Comparison of ENCODE assay signal across 26 cellular contexts in genomic region chr17:65305116-65305515, GRCh38.
"Had no signal": no experiment of that assay in that cellular context is flagged by ENCODE, and none has a peak within 500 bp of the region (broad histone marks: within the 10 kb centered on the region; RNA-seq: fewer than 3 reads in every experiment).

No MANE protein-coding gene starts in this region.

- H3K27ac ChIP-seq: ovary, parathyroid adenoma, psoas muscle, right lobe of liver, sigmoid colon, stomach, thoracic aorta, thyroid gland, tibial nerve, upper lobe of left lung, uterus had no signal

- H3K9ac ChIP-seq: parathyroid adenoma had no signal

- H2AFZ ChIP-seq: parathyroid adenoma had no signal

- H3K4me3 ChIP-seq: ovary, psoas muscle, right lobe of liver, sigmoid colon, stomach, thoracic aorta, thyroid gland, tibial nerve, upper lobe of left lung, uterus had no signal

- H3K9me3 ChIP-seq: ovary, psoas muscle, right lobe of liver, sigmoid colon, stomach, thoracic aorta, thyroid gland, upper lobe of left lung, uterus had no signal

- H3K36me3 ChIP-seq: ovary, right lobe of liver, sigmoid colon, stomach, thoracic aorta, thyroid gland, tibial nerve, upper lobe of left lung, uterus had no signal

- ATAC-seq: naive thymus-derived CD8-positive, alpha-beta T cell; natural killer cell treated with Interleukin-12 subunit alpha and Interleukin-12 subunit beta and Interleukin-15 and Interleukin-18, amount 100 ng/mL, for 72 hours; psoas muscle; right cardiac atrium; right lobe of liver; stimulated activated effector memory CD8-positive, alpha-beta T cell treated with anti-CD3 and anti-CD28 coated beads, Interleukin-12 subunit alpha, Interleukin-12 subunit beta, amount 100 ng/mL, for 72 hours; stimulated activated naive B cell treated with anti-CD40 and anti-IgM and Interleukin-4, amounts not matched to agents 10 μg/mL and 1 μg/mL and 100 μg/mL, for 72 hours had no signal

- H3K4me1 ChIP-seq: psoas muscle, right lobe of liver, sigmoid colon, stomach, thyroid gland, tibial nerve, upper lobe of left lung, uterus had no signal

- H3K27me3 ChIP-seq: ovary, right lobe of liver, sigmoid colon, thyroid gland, tibial nerve, upper lobe of left lung, uterus had no signal

- DNase-seq: naive thymus-derived CD8-positive, alpha-beta T cell; nephron progenitor cell; occipital lobe; ovary; posterior cingulate gyrus; psoas muscle; right cardiac atrium; right lobe of liver; sigmoid colon; small intestine; stimulated activated CD4-positive, alpha-beta T cell treated with anti-CD3 and anti-CD28 coated beads, Interleukin-15, amount 100 ng/mL, for 24 hours; stimulated activated CD4-positive, alpha-beta T cell treated with anti-CD3 and anti-CD28 coated beads, Interleukin-2, amount 100 ng/mL, for 24 hours; stimulated activated CD4-positive, alpha-beta T cell treated with anti-CD3 and anti-CD28 coated beads, Interleukin-2, amount 100 ng/mL, for 48 hours; stimulated activated CD4-positive, alpha-beta T cell treated with anti-CD3 and anti-CD28 coated beads, Interleukin-4, amount 100 ng/mL, for 24 hours; stimulated activated naive B cell treated with anti-CD40 and anti-IgM and Interleukin-4, amounts not matched to agents 10 μg/mL and 1 μg/mL and 100 μg/mL, for 72 hours; stimulated activated naive CD4-positive, alpha-beta T cell treated with Interleukin-2 at 50 U/mL for 16 hours; stomach; thyroid gland; trophoblast cell; uterus had no signal
